Comparison of ENCODE assay signal across 26 cellular contexts in the genomic region with DNA sequence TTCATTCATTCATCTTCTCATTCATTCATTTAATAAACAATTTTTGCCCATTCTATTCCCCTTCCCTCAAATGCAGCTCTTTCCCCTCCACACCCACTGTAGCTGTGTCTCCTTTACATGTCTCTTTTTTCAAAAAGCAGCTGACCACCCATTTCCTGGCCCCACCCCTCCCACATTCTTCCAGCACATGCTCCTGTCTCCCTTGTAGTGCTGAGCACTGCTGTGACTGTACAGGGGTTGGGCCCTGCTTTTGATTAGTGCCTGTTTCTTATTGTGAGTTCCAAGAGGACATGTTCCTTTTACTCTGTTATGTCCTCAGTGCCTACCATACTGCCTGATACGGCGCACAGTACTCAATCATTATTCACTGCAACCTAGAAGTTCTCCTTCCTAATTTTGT.
DNase-seq lines count a peak whose midpoint lies in the region; ATAC-seq, FAIRE-seq and TF ChIP-seq lines count a peak whose summit lies in the region.
"Had no signal": no experiment of that assay in that cellular context is flagged by ENCODE, and none has a peak within 500 bp of the region (broad histone marks: within the 10 kb centered on the region; RNA-seq: fewer than 3 reads in every experiment).

No MANE protein-coding gene starts in this region.

- H3K27ac ChIP-seq in A673 (ENCODE audit: low read depth, low read length, poor library complexity, severe bottlenecking) (peak overlapping the region; percentile 90), right cardiac atrium (ENCODE audit: low read length) (no peak overlapping the region)
- H3K27ac ChIP-seq: KMS-11, PC-9 had no signal

- no peak overlapping the region for H3K27ac Mint-ChIP-seq in type B pancreatic cell
- H3K27ac Mint-ChIP-seq: CD4-positive, alpha-beta memory T cell; GM23338; HFFc6; IgD-negative memory B cell had no signal

- peaks cover 7% of the 10 kb centered on the region for H3K27me3 Mint-ChIP-seq in type B pancreatic cell

- in situ Hi-C loops in GM13976 (cut with MboI; ENCODE audit: low sequenced_read_pairs, unreplicated experiment): no loop called here

- H3K36me3 ChIP-seq in A673 (ENCODE audit: insufficient read depth, low read length, poor library complexity, severe bottlenecking) (no peaks in the 10 kb centered on the region), adipocyte (ENCODE audit: control insufficient read depth, insufficient read depth, low read length, severe bottlenecking) (no peaks in the 10 kb centered on the region)
- H3K36me3 ChIP-seq: HAP-1 had no signal

- no peak overlapping the region for H3K9ac ChIP-seq in adipocyte (ENCODE audit: low read length)
- H3K9ac ChIP-seq: KMS-11 had no signal

- H3K4me1 ChIP-seq in A673 (ENCODE audit: insufficient read depth, low read length, poor library complexity, severe bottlenecking): peaks cover 37% of the 10 kb centered on the region
- H3K4me1 ChIP-seq in adipocyte (ENCODE audit: control insufficient read depth, insufficient read depth, low read length): peaks cover 41% of the 10 kb centered on the region
- no peaks in the 10 kb centered on the region for H3K4me1 ChIP-seq in right cardiac atrium (ENCODE audit: control insufficient read depth, insufficient read depth, low read length)

- H3K9me3 ChIP-seq in A673 (ENCODE audit: low read depth, low read length, poor library complexity, severe bottlenecking): peaks cover 11% of the 10 kb centered on the region
- H3K9me3 ChIP-seq in adipocyte (ENCODE audit: control insufficient read depth, low read length): no peaks in the 10 kb centered on the region
- H3K9me3 ChIP-seq in right cardiac atrium (ENCODE audit: control insufficient read depth, low read length): no peaks in the 10 kb centered on the region
- H3K9me3 ChIP-seq: HAP-1 had no signal

- H3K4me3 ChIP-seq in A673 (ENCODE audit: low read depth, low read length, poor library complexity, severe bottlenecking) (no peak overlapping the region), adipocyte (ENCODE audit: low read length) (no peak overlapping the region), right cardiac atrium (ENCODE audit: low read length) (no peak overlapping the region)
- H3K4me3 ChIP-seq: GM23338, HAP-1, PC-9 had no signal

- POLR2A ChIA-PET in A673 (lab: Charles Lee; ENCODE audit: low non-redundant PET): no interaction called here

- FAIRE-seq in HTR-8/SVneo (lab: Jason Lieb, UNC): no peak

- no peaks in the 10 kb centered on the region for H3K36me3 Mint-ChIP-seq in type B pancreatic cell
- H3K36me3 Mint-ChIP-seq: CD4-positive, alpha-beta memory T cell; IgD-negative memory B cell had no signal

- H3K4me1 Mint-ChIP-seq in type B pancreatic cell (ENCODE audit: unreplicated experiment): peaks cover 19% of the 10 kb centered on the region
- H3K4me1 Mint-ChIP-seq: CD4-positive, alpha-beta memory T cell; IgD-negative memory B cell had no signal

- TF ChIP-seq CTCF in A673 (conservative IDR thresholded peaks at IDR 0.05; ENCODE audit: low read depth, low read length) (no peak), type B pancreatic cell (conservative IDR thresholded peaks at IDR 0.05) (no peak), GM13976 (IDR thresholded peaks at IDR 0.05; ENCODE audit: borderline replicate concordance, control extremely low read depth, extremely low read depth, insufficient read depth, missing control alignments) (no peak)

- BruUV-seq in A673 (replicated peaks; lab: Mats Ljungman, UMichigan): no TSS peak

- no peak for ATAC-seq in right cardiac atrium
- no peak for ATAC-seq in GM18861 (IDR thresholded peaks at IDR 0.05; ENCODE audit: unreplicated experiment)
- ATAC-seq: GM23338 had no signal

- H3K27me3 ChIP-seq in A673 (replicated peaks; ENCODE audit: insufficient read depth, low read depth, low read length, poor library complexity) (no peaks in the 10 kb centered on the region), adipocyte (replicated peaks; ENCODE audit: control insufficient read depth, insufficient read depth, low read length) (no peaks in the 10 kb centered on the region), right cardiac atrium (ENCODE audit: control insufficient read depth, insufficient read depth) (no peaks in the 10 kb centered on the region)

- H3K4me3 Mint-ChIP-seq in type B pancreatic cell: no peak overlapping the region
- H3K4me3 Mint-ChIP-seq: GM23338, HFFc6, IgD-negative memory B cell had no signal

- DNase-seq in A673 (ENCODE audit: low spot score) (peak; percentile 39), Daoy (ENCODE audit: low read depth) (peak; percentile 50), HTR-8/SVneo (ENCODE audit: insufficient read length, low spot score) (peak; percentile 19), adipocyte (ENCODE audit: low read depth) (peak; percentile 33), type B pancreatic cell (ENCODE audit: extremely low spot score, unreplicated experiment) (no peak), right cardiac atrium (no peak), GM13976 (ENCODE audit: low spot score) (no peak)
- DNase-seq: 8988T; C1 segment of cervical spinal cord; CD4-positive, alpha-beta memory T cell; COR-L47; DMS53; HFFc6; NCI-H1048; NCI-H1417 treated with DMSO at 0.1 percent for 48 hours; NCI-H1694 treated with DMSO at 0.1 percent for 48 hours; NCI-H446; NCI-H524 treated with DMSO at 0.1 percent for 48 hours; NCI-H774; PC-9; SHP77 treated with DMSO at 0.1 percent for 48 hours had no signal

- intact Hi-C loops in A673 (cut with micrococcal nuclease; ENCODE audit: unreplicated experiment): no loop called here
- intact Hi-C loops in right cardiac atrium (cut with DNase I): no loop called here

- no peaks in the 10 kb centered on the region for H3K9me3 Mint-ChIP-seq in type B pancreatic cell

- WGBS in right cardiac atrium: 80% methylated on average over 2 of the region's 2 CpGs

- CTCF ChIA-PET in A673 (lab: Charles Lee): no interaction called here

Comparison
In these comparisons a context has a peak if more than half of its experiments do, and no peak if none do; other contexts are left out.
1. DNase-seq: peak in A673 (single experiment), Daoy (single experiment), HTR-8/SVneo (single experiment) and adipocyte (single experiment); none in type B pancreatic cell (single experiment), right cardiac atrium (0 of 3) and GM13976 (single experiment).